Comparison of ENCODE assay signal across 32 cellular contexts in genomic region chr15:94086360-94086759, GRCh38.
A peak's percentile ranks its signal among the peaks of the same experiment; 100 is the strongest.
DNase-seq lines count a peak whose midpoint lies in the region; ATAC-seq, FAIRE-seq and TF ChIP-seq lines count a peak whose summit lies in the region.
"Had no signal": no experiment of that assay in that cellular context is flagged by ENCODE, and none has a peak within 500 bp of the region (broad histone marks: within the 10 kb centered on the region; RNA-seq: fewer than 3 reads in every experiment).

No MANE protein-coding gene starts in this region.

- H3K9me3 ChIP-seq in mammary epithelial cell (replicated peaks; ENCODE audit: insufficient read depth, low read length): no peaks in the 10 kb centered on the region
- no peaks in the 10 kb centered on the region for H3K9me3 ChIP-seq in astrocyte (ENCODE audit: insufficient read depth, low read depth, low read length)
- H3K9me3 ChIP-seq in gastroesophageal sphincter: no peaks in the 10 kb centered on the region
- H3K9me3 ChIP-seq: mucosa of descending colon, Peyer's patch, suprapubic skin had no signal

- H3K9ac ChIP-seq in mammary epithelial cell (ENCODE audit: insufficient read depth, low read length): no peak overlapping the region
- H3K9ac ChIP-seq in astrocyte (ENCODE audit: low read length): no peak overlapping the region

- ATAC-seq in gastroesophageal sphincter (no peak), GM19035 (IDR thresholded peaks at IDR 0.05; ENCODE audit: unreplicated experiment) (no peak), GM18519 (IDR thresholded peaks at IDR 0.05; ENCODE audit: low FRiP score, unreplicated experiment) (no peak), GM21825 (IDR thresholded peaks at IDR 0.05; ENCODE audit: unreplicated experiment) (no peak), HG02798 (IDR thresholded peaks at IDR 0.05; ENCODE audit: poor library complexity, unreplicated experiment) (no peak)
- ATAC-seq: left cardiac atrium; mucosa of descending colon; natural killer cell treated with Interleukin-12 subunit alpha and Interleukin-12 subunit beta and Interleukin-15 and Interleukin-18, amount 100 ng/mL, for 72 hours; stimulated activated naive B cell treated with anti-CD40 and anti-IgM and Interleukin-4, amounts not matched to agents 10 μg/mL and 1 μg/mL and 100 μg/mL, for 72 hours; T-cell; WTC11 had no signal

- H3K27ac ChIP-seq in mammary epithelial cell (ENCODE audit: insufficient read depth, low read depth, low read length): no peak overlapping the region
- H3K27ac ChIP-seq in astrocyte (ENCODE audit: low read depth, low read length): no peak overlapping the region
- H3K27ac ChIP-seq in gastroesophageal sphincter: peak overlapping the region in 3 of 4 donors; percentile 21 to 60 (median 42)
- H3K27ac ChIP-seq: 22Rv1, Peyer's patch, suprapubic skin had no signal

- CTCF ChIA-PET in MCF 10A (lab: Yijun Ruan, JAX): interaction anchor here (0.6 to 1.0 kb wide), 3 partner anchors 23 to 1051 kb away, joined by 3 read pairs; no protein-coding TSS in a partner anchor
- CTCF ChIA-PET in mammary epithelial cell (lab: Charles Lee; ENCODE audit: low non-redundant PET): no interaction called here

- POLR2A ChIA-PET in MCF 10A (lab: Yijun Ruan, JAX): interaction anchor here (0.7 kb wide), 1 partner anchor 13 kb away, joined by 3 read pairs; no protein-coding TSS in a partner anchor

- no peaks in the 10 kb centered on the region for H3K27me3 ChIP-seq in mammary epithelial cell (ENCODE audit: insufficient read depth, low read length)
- H3K27me3 ChIP-seq in astrocyte (ENCODE audit: insufficient read depth, low read length): no peaks in the 10 kb centered on the region
- H3K27me3 ChIP-seq in gastroesophageal sphincter: no peaks in the 10 kb centered on the region
- H3K27me3 ChIP-seq: Peyer's patch, suprapubic skin had no signal

- H4K20me1 ChIP-seq in mammary epithelial cell (ENCODE audit: insufficient read depth, low read length) (no peaks in the 10 kb centered on the region), astrocyte (ENCODE audit: insufficient read depth, low read length) (no peaks in the 10 kb centered on the region)

- H3K4me3 Mint-ChIP-seq in MCF 10A (ENCODE audit: unreplicated experiment) (no peak overlapping the region), astrocyte (ENCODE audit: unreplicated experiment) (no peak overlapping the region)
- H3K4me3 Mint-ChIP-seq: activated CD4-positive, alpha-beta T cell treated with anti-CD3 and anti-CD28 coated beads, Interleukin-2, amount 10 ng/mL, durations not matched to agents 24 days and 14 days; activated naive CD8-positive, alpha-beta T cell treated with anti-CD3 and anti-CD28 coated beads for 36 hours; activated T-cell treated with anti-CD3 and anti-CD28 coated beads, Interleukin-2, amount 50 U/mL, for 24 hours; CD4-positive, CD25-positive, alpha-beta regulatory T cell; dendritic cell treated with granulocyte-macrophage colony-stimulating factor and Interleukin-4, amounts not matched to agents 40 ng/mL and 50 ng/mL, for 4 days; IgD-negative memory B cell; natural killer cell treated with Interleukin-12 subunit alpha and Interleukin-12 subunit beta and Interleukin-15 and Interleukin-18, amount 100 ng/mL, for 72 hours; stimulated activated naive B cell treated with anti-CD40 and anti-IgM and Interleukin-4, amounts not matched to agents 10 μg/mL and 1 μg/mL and 100 μg/mL, for 72 hours; T-cell; WTC11 had no signal

- H3K79me2 ChIP-seq in mammary epithelial cell (ENCODE audit: insufficient read depth, low read length): no peaks in the 10 kb centered on the region
- no peaks in the 10 kb centered on the region for H3K79me2 ChIP-seq in astrocyte (ENCODE audit: insufficient read depth, low read length)

- H3K27ac Mint-ChIP-seq in MCF 10A (ENCODE audit: low read depth, unreplicated experiment) (no peak overlapping the region), astrocyte (ENCODE audit: unreplicated experiment) (no peak overlapping the region)
- H3K27ac Mint-ChIP-seq: activated CD4-positive, alpha-beta T cell treated with anti-CD3 and anti-CD28 coated beads, Interleukin-2, amount 10 ng/mL, durations not matched to agents 24 days and 14 days; activated naive CD8-positive, alpha-beta T cell treated with anti-CD3 and anti-CD28 coated beads for 36 hours; activated T-cell treated with anti-CD3 and anti-CD28 coated beads, Interleukin-2, amount 50 U/mL, for 24 hours; CD4-positive, CD25-positive, alpha-beta regulatory T cell; dendritic cell treated with granulocyte-macrophage colony-stimulating factor and Interleukin-4, amounts not matched to agents 40 ng/mL and 50 ng/mL, for 4 days; IgD-negative memory B cell; natural killer cell treated with Interleukin-12 subunit alpha and Interleukin-12 subunit beta and Interleukin-15 and Interleukin-18, amount 100 ng/mL, for 72 hours; stimulated activated naive B cell treated with anti-CD40 and anti-IgM and Interleukin-4, amounts not matched to agents 10 μg/mL and 1 μg/mL and 100 μg/mL, for 72 hours; T-cell; WTC11 had no signal

- BruUV-seq in MCF 10A (replicated peaks; lab: Mats Ljungman, UMichigan) (no TSS peak), mammary epithelial cell (replicated peaks; lab: Mats Ljungman, UMichigan) (no TSS peak)

- FAIRE-seq in astrocyte (lab: Jason Lieb, UNC): peak; percentile 29
- FAIRE-seq: H54 had no signal

- DNase-seq in MCF 10A (ENCODE audit: unreplicated experiment) (peak; percentile 31), mammary epithelial cell (no peak), astrocyte (ENCODE audit: low read depth) (peak; percentile 37)
- DNase-seq: activated CD4-positive, alpha-beta T cell treated with anti-CD3 and anti-CD28 coated beads, Interleukin-2, amount 10 ng/mL, durations not matched to agents 24 days and 14 days; activated effector memory CD4-positive, alpha-beta T cell treated with anti-CD3 and anti-CD28 coated beads, Interleukin-2, amount 50 U/mL, for 16 hours; activated naive CD8-positive, alpha-beta T cell treated with anti-CD3 and anti-CD28 coated beads for 36 hours; activated T-cell treated with anti-CD3 and anti-CD28 coated beads, Interleukin-2, amount 50 U/mL, for 24 hours; aorta; CD4-positive, CD25-positive, alpha-beta regulatory T cell; DND-41; hippocampal formation; left cardiac atrium; NCI-H82; Peyer's patch; SIG-M5; stimulated activated CD4-positive, alpha-beta T cell treated with anti-CD3 and anti-CD28 coated beads, Interleukin-15, amount 100 ng/mL, for 24 hours; stimulated activated naive B cell treated with anti-CD40 and anti-IgM and Interleukin-4, amounts not matched to agents 10 μg/mL and 1 μg/mL and 100 μg/mL, for 72 hours; T-cell had no signal

- no peaks in the 10 kb centered on the region for H3K27me3 Mint-ChIP-seq in MCF 10A (ENCODE audit: insufficient read depth, unreplicated experiment)
- H3K27me3 Mint-ChIP-seq in astrocyte (ENCODE audit: low read depth, unreplicated experiment): peaks cover 4% of the 10 kb centered on the region
- H3K27me3 Mint-ChIP-seq: activated T-cell treated with anti-CD3 and anti-CD28 coated beads, Interleukin-2, amount 50 U/mL, for 24 hours; CD4-positive, CD25-positive, alpha-beta regulatory T cell had no signal

- no peak overlapping the region for H3K4me3 ChIP-seq in mammary epithelial cell (replicated peaks in 1 of 3; ENCODE audit: insufficient read depth in 1 of 3, low read depth in 2 of 3, low read length in 3 of 3)
- H3K4me3 ChIP-seq in astrocyte (ENCODE audit: insufficient read depth, low read depth, low read length): no peak overlapping the region
- no peak overlapping the region for H3K4me3 ChIP-seq in gastroesophageal sphincter
- H3K4me3 ChIP-seq: lung, mucosa of descending colon, Peyer's patch, suprapubic skin had no signal

- H3K36me3 ChIP-seq in mammary epithelial cell (ENCODE audit: insufficient read depth, low read length) (no peaks in the 10 kb centered on the region), astrocyte (ENCODE audit: insufficient read depth, low read length) (no peaks in the 10 kb centered on the region), gastroesophageal sphincter (no peaks in the 10 kb centered on the region)
- H3K36me3 ChIP-seq: Peyer's patch, suprapubic skin had no signal

- peaks cover 16% of the 10 kb centered on the region for H3K4me1 Mint-ChIP-seq in MCF 10A (ENCODE audit: insufficient read depth, unreplicated experiment)
- peaks cover 12% of the 10 kb centered on the region for H3K4me1 Mint-ChIP-seq in astrocyte (ENCODE audit: low read depth, unreplicated experiment)
- H3K4me1 Mint-ChIP-seq: activated CD4-positive, alpha-beta T cell treated with anti-CD3 and anti-CD28 coated beads, Interleukin-2, amount 10 ng/mL, durations not matched to agents 24 days and 14 days; activated naive CD8-positive, alpha-beta T cell treated with anti-CD3 and anti-CD28 coated beads for 36 hours; CD4-positive, CD25-positive, alpha-beta regulatory T cell; IgD-negative memory B cell; stimulated activated naive B cell treated with anti-CD40 and anti-IgM and Interleukin-4, amounts not matched to agents 10 μg/mL and 1 μg/mL and 100 μg/mL, for 72 hours; T-cell had no signal

- H2AFZ ChIP-seq in mammary epithelial cell (ENCODE audit: low read depth, low read length) (no peak overlapping the region), astrocyte (ENCODE audit: low read depth, low read length) (no peak overlapping the region)

- H3K36me3 Mint-ChIP-seq in MCF 10A (ENCODE audit: insufficient read depth, unreplicated experiment): no peaks in the 10 kb centered on the region
- H3K36me3 Mint-ChIP-seq in astrocyte (ENCODE audit: low read depth, unreplicated experiment): no peaks in the 10 kb centered on the region
- H3K36me3 Mint-ChIP-seq: activated naive CD8-positive, alpha-beta T cell treated with anti-CD3 and anti-CD28 coated beads for 36 hours; CD4-positive, CD25-positive, alpha-beta regulatory T cell; IgD-negative memory B cell; natural killer cell treated with Interleukin-12 subunit alpha and Interleukin-12 subunit beta and Interleukin-15 and Interleukin-18, amount 100 ng/mL, for 72 hours; stimulated activated naive B cell treated with anti-CD40 and anti-IgM and Interleukin-4, amounts not matched to agents 10 μg/mL and 1 μg/mL and 100 μg/mL, for 72 hours; T-cell; WTC11 had no signal

- no peak for TF ChIP-seq CTCF in MCF 10A (IDR thresholded peaks at IDR 0.05; ENCODE audit: unreplicated experiment)
- no peak for TF ChIP-seq CTCF in mammary epithelial cell (conservative IDR thresholded peaks at IDR 0.05 in 1 of 2, IDR thresholded peaks at IDR 0.05 in 1 of 2; ENCODE audit: extremely low read depth in 1 of 2, insufficient read depth in 1 of 2, low read depth in 1 of 2, low read length in 2 of 2)
- TF ChIP-seq CTCF in astrocyte (IDR thresholded peaks at IDR 0.05; ENCODE audit: insufficient read depth, low read depth, low read length): no peak
- no peak for TF ChIP-seq CTCF in gastroesophageal sphincter (IDR thresholded peaks at IDR 0.05)

- dilution Hi-C loops in mammary epithelial cell (cut with HindIII; ENCODE audit: low sequenced_read_pairs): no loop called here

- no peak for TF ChIP-seq POLR2A in gastroesophageal sphincter (IDR thresholded peaks at IDR 0.05)

- intact Hi-C loops in MCF 10A (cut with micrococcal nuclease) (no loop called here), mammary epithelial cell (cut with micrococcal nuclease) (no loop called here)

- in situ Hi-C loops in mammary epithelial cell (cut with MboI; ENCODE audit: low sequenced_read_pairs in 2 of 2): no loop called here

- TF ChIP-seq EP300 in gastroesophageal sphincter (IDR thresholded peaks at IDR 0.05): no peak

- H3K4me2 ChIP-seq in mammary epithelial cell (ENCODE audit: insufficient read depth, low read depth, low read length) (no peak overlapping the region), astrocyte (ENCODE audit: low read length) (peak overlapping the region; percentile 54)

- H3K4me1 ChIP-seq in mammary epithelial cell (ENCODE audit: insufficient read depth, low read length) (no peaks in the 10 kb centered on the region), astrocyte (ENCODE audit: insufficient read depth, low read length) (peaks cover 13% of the 10 kb centered on the region), gastroesophageal sphincter (peaks cover 5 to 78% (median 6%) of the 10 kb centered on the region in 3 donors)
- H3K4me1 ChIP-seq: Peyer's patch had no signal

- H3K9me3 Mint-ChIP-seq in MCF 10A (ENCODE audit: unreplicated experiment): no peaks in the 10 kb centered on the region
- H3K9me3 Mint-ChIP-seq in astrocyte (ENCODE audit: unreplicated experiment): no peaks in the 10 kb centered on the region
- H3K9me3 Mint-ChIP-seq: activated CD4-positive, alpha-beta T cell treated with anti-CD3 and anti-CD28 coated beads, Interleukin-2, amount 10 ng/mL, durations not matched to agents 24 days and 14 days; activated naive CD8-positive, alpha-beta T cell treated with anti-CD3 and anti-CD28 coated beads for 36 hours; activated T-cell treated with anti-CD3 and anti-CD28 coated beads, Interleukin-2, amount 50 U/mL, for 24 hours; CD4-positive, CD25-positive, alpha-beta regulatory T cell; dendritic cell treated with granulocyte-macrophage colony-stimulating factor and Interleukin-4, amounts not matched to agents 40 ng/mL and 50 ng/mL, for 4 days; natural killer cell treated with Interleukin-12 subunit alpha and Interleukin-12 subunit beta and Interleukin-15 and Interleukin-18, amount 100 ng/mL, for 72 hours; stimulated activated naive B cell treated with anti-CD40 and anti-IgM and Interleukin-4, amounts not matched to agents 10 μg/mL and 1 μg/mL and 100 μg/mL, for 72 hours; T-cell; WTC11 had no signal

Comparison
In these comparisons a context has a peak if more than half of its experiments do, and no peak if none do; other contexts are left out.
1. H3K27ac ChIP-seq: peak in gastroesophageal sphincter (3 of 4); none in mammary epithelial cell (single experiment) and astrocyte (single experiment).